In the genomic region with DNA sequence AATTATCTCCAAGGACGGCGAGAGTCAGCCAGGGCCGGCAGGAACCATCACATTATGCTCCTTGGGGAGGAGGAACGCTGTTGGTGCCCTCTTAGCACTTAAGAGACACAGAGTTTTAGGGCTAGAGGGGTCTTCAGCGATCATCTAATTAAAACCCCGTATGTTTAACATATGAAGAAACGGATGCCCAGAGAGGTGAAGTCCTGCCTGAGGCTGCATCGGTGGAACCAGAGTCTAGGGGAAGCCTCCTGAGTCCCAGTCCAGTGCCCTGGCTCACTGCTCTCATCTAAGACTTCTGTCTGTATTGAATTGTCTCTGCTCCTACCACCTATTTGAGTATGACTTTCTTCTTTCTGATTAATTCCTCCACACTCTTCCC, we compare ENCODE assay signal across 12 cellular contexts. TPM values are rescaled to one million over a fixed set of nuclear protein-coding genes. Genes with fewer than 3 reads are reported as not detected.
DNase-seq lines count a peak whose midpoint lies in the region; ATAC-seq, FAIRE-seq and TF ChIP-seq lines count a peak whose summit lies in the region.
"Had no signal": no experiment of that assay in that cellular context is flagged by ENCODE, and none has a peak within 500 bp of the region (broad histone marks: within the 10 kb centered on the region; RNA-seq: fewer than 3 reads in every experiment).

No MANE protein-coding gene starts in this region.

- H3K4me1 ChIP-seq in GM23248 (ENCODE audit: insufficient read depth) (peaks cover 14% of the 10 kb centered on the region), HepG2 (ENCODE audit: insufficient read depth, low read length) (peaks cover 76% of the 10 kb centered on the region), gastroesophageal sphincter (peaks cover 0 to 21% (median 3%) of the 10 kb centered on the region in 3 donors)

- H3K27ac ChIP-seq in GM23248 (no peak overlapping the region), HepG2 (ENCODE audit: extremely low read length, insufficient read depth, low read length) (peak overlapping the region; percentile 39), gastroesophageal sphincter (no peak overlapping the region)

- TF ChIP-seq CTCF in HepG2 (CRISPR knock-in tag; IDR thresholded peaks at IDR 0.05) = no peak
- no peak for TF ChIP-seq CTCF in gastroesophageal sphincter (IDR thresholded peaks at IDR 0.05)

- no peak overlapping the region for H3K27ac Mint-ChIP-seq in activated T-helper 17 cell treated with anti-CD3 and anti-CD28 coated beads, Interleukin-2, amount 50 U/mL, for 72 hours
- no peak overlapping the region for H3K27ac Mint-ChIP-seq in stimulated activated effector memory CD8-positive, alpha-beta T cell treated with anti-CD3 and anti-CD28 coated beads, Interleukin-12 subunit alpha, Interleukin-12 subunit beta, amount 100 ng/mL, for 72 hours

- H4K20me1 ChIP-seq in GM23248 (ENCODE audit: insufficient read depth) (no peaks in the 10 kb centered on the region), HepG2 (ENCODE audit: insufficient read depth, low read length) (no peaks in the 10 kb centered on the region)

- H3K36me3 Mint-ChIP-seq in activated T-helper 17 cell treated with anti-CD3 and anti-CD28 coated beads, Interleukin-2, amount 50 U/mL, for 72 hours (ENCODE audit: low read depth) = no peaks in the 10 kb centered on the region
- no peaks in the 10 kb centered on the region for H3K36me3 Mint-ChIP-seq in stimulated activated effector memory CD8-positive, alpha-beta T cell treated with anti-CD3 and anti-CD28 coated beads, Interleukin-12 subunit alpha, Interleukin-12 subunit beta, amount 100 ng/mL, for 72 hours

- in situ Hi-C loops in GM23248 (cut with MboI) = no loop called here
- in situ Hi-C loops in HepG2 (cut with HindIII; ENCODE audit: extremely low pct_ligation_motif_present, low pct_unique_long_range_greater_than_20kb) = no loop called here

- H3K27me3 ChIP-seq in GM23248 (replicated peaks; ENCODE audit: insufficient read depth) (peaks cover 11% of the 10 kb centered on the region; the same call in 1 of the 2 replicates), HepG2 (ENCODE audit: control insufficient read depth in 1 of 2, insufficient read depth in 2 of 2, low read length in 2 of 2) (no peaks in the 10 kb centered on the region; a peak in 1 of 5 replicates), gastroesophageal sphincter (peaks cover 41% of the 10 kb centered on the region)

- H3K9me3 Mint-ChIP-seq in activated T-helper 17 cell treated with anti-CD3 and anti-CD28 coated beads, Interleukin-2, amount 50 U/mL, for 72 hours = no peaks in the 10 kb centered on the region
- H3K9me3 Mint-ChIP-seq in stimulated activated effector memory CD8-positive, alpha-beta T cell treated with anti-CD3 and anti-CD28 coated beads, Interleukin-12 subunit alpha, Interleukin-12 subunit beta, amount 100 ng/mL, for 72 hours = no peaks in the 10 kb centered on the region

- CTCF ChIA-PET in HepG2 (lab: Yijun Ruan, JAX; ENCODE audit: low intra/inter-chr PET ratio, low total read pairs) = no interaction called here

- H3K9me2 ChIP-seq in GM23248 (ENCODE audit: insufficient read depth) = no peaks in the 10 kb centered on the region

- H3K36me3 ChIP-seq in GM23248 (ENCODE audit: low read depth) (no peaks in the 10 kb centered on the region), HepG2 (replicated peaks in 1 of 2; ENCODE audit: control insufficient read depth in 1 of 2, insufficient read depth in 2 of 2, low read length in 2 of 2) (0 out of 5 replicates have a peak, but pooled peaks cover 0 to 8% of the 10 kb centered on the region in 2 experiments), gastroesophageal sphincter (no peaks in the 10 kb centered on the region)

- H3K4me2 ChIP-seq in GM23248 (ENCODE audit: unreplicated experiment) (peak overlapping the region; percentile 56), HepG2 (ENCODE audit: low read depth, low read length) (peak overlapping the region; percentile 77)

- peaks cover 37% of the 10 kb centered on the region for H3K27me3 Mint-ChIP-seq in activated T-helper 17 cell treated with anti-CD3 and anti-CD28 coated beads, Interleukin-2, amount 50 U/mL, for 72 hours

- peaks cover 4% of the 10 kb centered on the region for H3K4me1 Mint-ChIP-seq in activated T-helper 17 cell treated with anti-CD3 and anti-CD28 coated beads, Interleukin-2, amount 50 U/mL, for 72 hours
- H3K4me1 Mint-ChIP-seq in stimulated activated effector memory CD8-positive, alpha-beta T cell treated with anti-CD3 and anti-CD28 coated beads, Interleukin-12 subunit alpha, Interleukin-12 subunit beta, amount 100 ng/mL, for 72 hours = peaks cover 12% of the 10 kb centered on the region

- H3K4me3 Mint-ChIP-seq in activated T-helper 17 cell treated with anti-CD3 and anti-CD28 coated beads, Interleukin-2, amount 50 U/mL, for 72 hours = peak overlapping the region; percentile 21
- peak overlapping the region; percentile 24 for H3K4me3 Mint-ChIP-seq in stimulated activated effector memory CD8-positive, alpha-beta T cell treated with anti-CD3 and anti-CD28 coated beads, Interleukin-12 subunit alpha, Interleukin-12 subunit beta, amount 100 ng/mL, for 72 hours

- TF ChIP-seq POLR2A in HepG2 (IDR thresholded peaks at IDR 0.05; ENCODE audit: insufficient read depth in 1 of 2, low read depth in 2 of 2, low read length in 2 of 2) = no peak
- no peak for TF ChIP-seq POLR2A in gastroesophageal sphincter (IDR thresholded peaks at IDR 0.05)

- intact Hi-C loops in HepG2 (cut with micrococcal nuclease; ENCODE audit: unreplicated experiment) = loop anchor here (10.0 kb wide), 2 partner anchors 119 to 131 kb away; a partner anchor contains a TSS

- peak; percentile 2 for DNase-seq in GM23248
- DNase-seq in HepG2 (ENCODE audit: low spot score) = no peak
- no peak for DNase-seq in stimulated activated effector memory CD8-positive, alpha-beta T cell treated with anti-CD3 and anti-CD28 coated beads, Interleukin-12 subunit alpha, Interleukin-12 subunit beta, amount 100 ng/mL, for 72 hours (ENCODE audit: low spot score in 2 of 2)
- DNase-seq in NCI-H1092 (lab: John Stamatoyannopoulos, UW) = no peak
- DNase-seq: Kasumi-1; NCI-H748 treated with DMSO at 0.1 percent for 48 hours; stimulated activated naive CD4-positive, alpha-beta T cell treated with Interleukin-2 at 50 U/mL for 16 hours; T-helper 9 cell had no signal

- H3K4me3 ChIP-seq in GM23248 = peak overlapping the region; percentile 72; the same call in 1 of the 2 replicates
- peak overlapping the region; percentile 70 to 81 (median 74); a peak in 5 of 6 replicates for H3K4me3 ChIP-seq in HepG2 (replicated peaks in 1 of 3; ENCODE audit: insufficient read depth in 1 of 3, low read depth in 2 of 3, low read length in 3 of 3)
- peak overlapping the region in 1 of 2 donors; percentile 57 for H3K4me3 ChIP-seq in gastroesophageal sphincter

- 19 to 35% methylated on average over 7 to 8 of the region's 8 CpGs for WGBS in GM23248 (ENCODE audit: low coverage in 1 of 2, low lambda C conversion rate in 2 of 2, missing lambda C conversion rate in 2 of 2), 2 experiments
- WGBS in HepG2 (ENCODE audit: low lambda C conversion rate) = 62% methylated on average over 7 of the region's 8 CpGs
- 49% methylated on average over 4 of the region's 8 CpGs; no CpG with 5 or more reads in 1 of the 2 donors for whole genome bisulfite sequencing in gastroesophageal sphincter (ENCODE audit: low coverage in 1 of 2), 2 donors

- ATAC-seq in activated T-helper 17 cell treated with anti-CD3 and anti-CD28 coated beads, Interleukin-2, amount 50 U/mL, for 72 hours (replicated peaks) = no peak
- ATAC-seq in HepG2 (peak; percentile 24), gastroesophageal sphincter (no peak), GM21717 (IDR thresholded peaks at IDR 0.05; ENCODE audit: unreplicated experiment) (no peak)
- ATAC-seq in stimulated activated effector memory CD8-positive, alpha-beta T cell treated with anti-CD3 and anti-CD28 coated beads, Interleukin-12 subunit alpha, Interleukin-12 subunit beta, amount 100 ng/mL, for 72 hours = no peak

- TF ChIP-seq EP300 in HepG2 (IDR thresholded peaks at IDR 0.05; ENCODE audit: low read depth in 2 of 2, low read length in 2 of 2) = no peak
- no peak for TF ChIP-seq EP300 in HepG2 (CRISPR knock-in tag; IDR thresholded peaks at IDR 0.05; ENCODE audit: borderline replicate concordance)
- TF ChIP-seq EP300 in gastroesophageal sphincter (IDR thresholded peaks at IDR 0.05) = no peak

- BruUV-seq in HepG2 (replicated peaks; lab: Mats Ljungman, UMichigan) = TSS peak; percentile 74

- POLR2A ChIA-PET in HepG2 (lab: Yijun Ruan, JAX) = interaction anchor here (0.6 to 1.0 kb wide), 4 partner anchors 12 to 31 kb away, joined by 3 to 17 read pairs (median 3); no protein-coding TSS in a partner anchor

- H3K79me2 ChIP-seq in GM23248 (ENCODE audit: insufficient read depth) (no peaks in the 10 kb centered on the region), HepG2 (ENCODE audit: insufficient read depth, low read length) (peaks cover 27% of the 10 kb centered on the region)

- no peaks in the 10 kb centered on the region for H3F3A ChIP-seq in GM23248 (ENCODE audit: insufficient read depth)

- H3K9me3 ChIP-seq in GM23248 (ENCODE audit: low read depth) (no peaks in the 10 kb centered on the region), HepG2 (ENCODE audit: low read length) (no peaks in the 10 kb centered on the region), gastroesophageal sphincter (no peaks in the 10 kb centered on the region)

- H2AFZ ChIP-seq in GM23248 = peak overlapping the region; percentile 85
- H2AFZ ChIP-seq in HepG2 (ENCODE audit: low read length) = peak overlapping the region; percentile 5

- no peak for FAIRE-seq in HepG2 (lab: Jason Lieb, UNC)
- FAIRE-seq: islet of Langerhans had no signal

- TF ChIP-seq RAD21 in HepG2 (CRISPR knock-in tag; IDR thresholded peaks at IDR 0.05) = no peak

- H3K9ac ChIP-seq in GM23248 = no peak overlapping the region
- H3K9ac ChIP-seq in HepG2 (ENCODE audit: insufficient read depth, low read depth, low read length) = peak overlapping the region; percentile 65

RNA-seq across cellular contexts. Expression of a gene that starts 0.7 kb away (rescaled TPM):
- total RNA-seq in GM23248 (2014; rRNA removed; shearing (Covaris generic)) = 0.43 and 0.51 TPM in 2 replicates
- polyA plus RNA-seq in GM23248 (2016; fragmentation: Nextera tagmentation; extraction: Ambion mirVana) (0.73 and 0.77 TPM in 2 replicates), HepG2 (2011; rRNA removed) (18.0 and 20.8 TPM in 2 replicates)
- total RNA-seq in activated T-helper 17 cell treated with anti-CD3 and anti-CD28 coated beads, Interleukin-2, amount 50 U/mL, for 72 hours = not detected
- total RNA-seq in HepG2 (2016; rRNA removed; fragmentation: Illumina TruSeq; extraction: Trizol) (10.8 and 32.4 TPM in 2 replicates), gastroesophageal sphincter (1 to 10 TPM in 2 of 4 donors, under 1 TPM in 2; 0.42 to 6.5 (median 1.1) TPM)
- total RNA-seq in HepG2 (2016; cell fraction: cytosol; rRNA removed; fragmentation: Illumina TruSeq; extraction: Trizol; ENCODE audit: low read depth) = 9.0 and 9.2 TPM in 2 replicates
- 9.9 and 29.3 TPM in 2 replicates for total RNA-seq in HepG2 (2016; cell fraction: insoluble cytoplasmic fraction; rRNA removed; fragmentation: Illumina TruSeq; extraction: Trizol)
- 7.7 and 8.5 TPM in 2 replicates for total RNA-seq in HepG2 (2016; cell fraction: membrane; rRNA removed; fragmentation: Illumina TruSeq; extraction: Trizol)
- 62.5 and 66.2 TPM in 2 replicates for total RNA-seq in HepG2 (2016; cell fraction: nucleus; rRNA removed; fragmentation: Illumina TruSeq; extraction: Trizol)
- polyA plus RNA-seq in HepG2 (2011; cell fraction: cytosol; rRNA removed) = 12.2 and 13.6 TPM in 2 replicates
- polyA plus RNA-seq in HepG2 (2011; cell fraction: nucleus; rRNA removed) = 26.5 and 32.9 TPM in 2 replicates
- polyA plus RNA-seq in HepG2 (2012) = 15.0 and 18.7 TPM in 2 replicates
- polyA plus RNA-seq in HepG2 (2016; cell fraction: cytosol; fragmentation: Illumina TruSeq; extraction: Trizol; ENCODE audit: low read depth) = 2.1 TPM in 2 replicates
- polyA plus RNA-seq in HepG2 (2016; cell fraction: insoluble cytoplasmic fraction; fragmentation: Illumina TruSeq; extraction: Trizol; ENCODE audit: low read depth) = 7.5 and 9.1 TPM in 2 replicates
- 3.6 and 5.2 TPM in 2 replicates for polyA plus RNA-seq in HepG2 (2016; cell fraction: membrane; fragmentation: Illumina TruSeq; extraction: Trizol; ENCODE audit: low read depth)
- 34.8 and 50.0 TPM in 2 replicates for polyA plus RNA-seq in HepG2 (2016; cell fraction: nucleus; fragmentation: Illumina TruSeq; extraction: Trizol; ENCODE audit: insufficient read depth, low read depth)
- 17.4 TPM in 1 of 2 replicates, not detected in the other for polyA minus RNA-seq in HepG2 (2011; rRNA and poly(A)+ RNA removed; ENCODE audit: low replicate concordance)
- polyA minus RNA-seq in HepG2 (2011; cell fraction: cytosol; rRNA and poly(A)+ RNA removed) = 12.0 and 22.4 TPM in 2 replicates
- polyA minus RNA-seq in HepG2 (2011; cell fraction: nucleus; rRNA and poly(A)+ RNA removed) = 124 and 138 TPM in 2 replicates
